11 cellular contexts compared by ENCODE assay signal in genomic region chr2:134774786-134775641, GRCh38. TPM values are rescaled to one million over a fixed set of nuclear protein-coding genes. Genes with fewer than 3 reads are reported as not detected.
DNase-seq lines count a peak whose midpoint lies in the region; ATAC-seq and TF ChIP-seq lines count a peak whose summit lies in the region.
"Had no signal": no experiment of that assay in that cellular context is flagged by ENCODE, and none has a peak within 500 bp of the region (broad histone marks: within the 10 kb centered on the region; RNA-seq: fewer than 3 reads in every experiment).

No MANE protein-coding gene starts in this region.

- CTCF ChIA-PET in activated naive CD4-positive, alpha-beta T cell treated with anti-CD3 and anti-CD28 coated beads, Interleukin-2, amount 10 ng/mL, durations not matched to agents 7 days and 5 days (lab: Charles Lee): interaction anchor here (1.4 kb wide), 1 partner anchor 115 kb away, joined by 5 read pairs; no protein-coding TSS in a partner anchor

- DNase-seq in DMS153 treated with DMSO at 0.1 percent for 48 hours (lab: John Stamatoyannopoulos, UW; ENCODE audit: unreplicated experiment) (peak; percentile 61), KBM-7 (peak; percentile 30), RPMI7951 (ENCODE audit: low read depth) (peak; percentile 79), glutamatergic neuron (peak; percentile 29), Kasumi-1 (lab: John Stamatoyannopoulos, UW) (no peak), AG20443 (ENCODE audit: low spot score) (no peak)
- no peak for DNase-seq in activated naive CD4-positive, alpha-beta T cell treated with anti-CD3 and anti-CD28 coated beads, Interleukin-2, amount 10 ng/mL, durations not matched to agents 7 days and 5 days
- DNase-seq: activated CD8-positive, alpha-beta memory T cell treated with anti-CD3 and anti-CD28 coated beads, Interleukin-2, amount 50 U/mL, for 4 hours; CD8-positive, alpha-beta T cell had no signal

- ATAC-seq in GM21786 (IDR thresholded peaks at IDR 0.05; ENCODE audit: unreplicated experiment): no peak
- ATAC-seq: CD8-positive, alpha-beta T cell had no signal

- peak overlapping the region; percentile 50 for H3K4me3 Mint-ChIP-seq in glutamatergic neuron (ENCODE audit: unreplicated experiment)
- H3K4me3 Mint-ChIP-seq in activated naive CD4-positive, alpha-beta T cell treated with anti-CD3 and anti-CD28 coated beads, Interleukin-2, amount 10 ng/mL, durations not matched to agents 7 days and 5 days: no peak overlapping the region
- H3K4me3 Mint-ChIP-seq: CD8-positive, alpha-beta T cell had no signal

- no peak for TF ChIP-seq CTCF in glutamatergic neuron (IDR thresholded peaks at IDR 0.05; ENCODE audit: partially characterized antibody, unreplicated experiment)

- H3K27me3 Mint-ChIP-seq in glutamatergic neuron (ENCODE audit: unreplicated experiment): no peaks in the 10 kb centered on the region
- H3K27me3 Mint-ChIP-seq in activated naive CD4-positive, alpha-beta T cell treated with anti-CD3 and anti-CD28 coated beads, Interleukin-2, amount 10 ng/mL, durations not matched to agents 7 days and 5 days: peaks cover 13% of the 10 kb centered on the region

- H3K36me3 Mint-ChIP-seq in glutamatergic neuron (ENCODE audit: unreplicated experiment): no peaks in the 10 kb centered on the region
- H3K36me3 Mint-ChIP-seq in activated naive CD4-positive, alpha-beta T cell treated with anti-CD3 and anti-CD28 coated beads, Interleukin-2, amount 10 ng/mL, durations not matched to agents 7 days and 5 days: no peaks in the 10 kb centered on the region
- H3K36me3 Mint-ChIP-seq: CD8-positive, alpha-beta T cell had no signal

- H3K27ac Mint-ChIP-seq in glutamatergic neuron (ENCODE audit: unreplicated experiment): peak overlapping the region; percentile 67
- no peak overlapping the region for H3K27ac Mint-ChIP-seq in activated naive CD4-positive, alpha-beta T cell treated with anti-CD3 and anti-CD28 coated beads, Interleukin-2, amount 10 ng/mL, durations not matched to agents 7 days and 5 days
- H3K27ac Mint-ChIP-seq: CD8-positive, alpha-beta T cell had no signal

- in situ Hi-C loops in KBM-7 (cut with MboI; ENCODE audit: low pct_unique_long_range_greater_than_20kb, low sequenced_read_pairs): no loop called here

- peaks cover 35% of the 10 kb centered on the region for H3K4me1 Mint-ChIP-seq in glutamatergic neuron (ENCODE audit: low read depth, unreplicated experiment)
- no peaks in the 10 kb centered on the region for H3K4me1 Mint-ChIP-seq in activated naive CD4-positive, alpha-beta T cell treated with anti-CD3 and anti-CD28 coated beads, Interleukin-2, amount 10 ng/mL, durations not matched to agents 7 days and 5 days

- H3K9me3 Mint-ChIP-seq in glutamatergic neuron (ENCODE audit: unreplicated experiment): no peaks in the 10 kb centered on the region
- H3K9me3 Mint-ChIP-seq in activated naive CD4-positive, alpha-beta T cell treated with anti-CD3 and anti-CD28 coated beads, Interleukin-2, amount 10 ng/mL, durations not matched to agents 7 days and 5 days: no peaks in the 10 kb centered on the region
- H3K9me3 Mint-ChIP-seq: CD8-positive, alpha-beta T cell had no signal

RNA-seq across cellular contexts. Expression of gene TMEM163, which starts 56.2 kb away (rescaled TPM):
- 10.3 and 10.7 TPM in 2 replicates for total RNA-seq in RPMI7951 (2014; rRNA removed; shearing (Covaris generic))
- 27.7 TPM for total RNA-seq in glutamatergic neuron (ENCODE audit: unreplicated experiment)
- total RNA-seq: osteocyte had no signal

Comparison
In these comparisons a context has a peak if more than half of its experiments do, and no peak if none do; other contexts are left out.
1. DNase-seq: peak in DMS153 treated with DMSO at 0.1 percent for 48 hours (single experiment), KBM-7 (single experiment), RPMI7951 (single experiment) and glutamatergic neuron (single experiment); none in Kasumi-1 (0 of 2), AG20443 (single experiment) and activated naive CD4-positive, alpha-beta T cell treated with anti-CD3 and anti-CD28 coated beads, Interleukin-2, amount 10 ng/mL, durations not matched to agents 7 days and 5 days (single experiment).